In genomic region chrX:19810370-19810769, GRCh38 we compare ENCODE assay signal across 15 cellular contexts.
DNase-seq lines count a peak whose midpoint lies in the region; ATAC-seq and TF ChIP-seq lines count a peak whose summit lies in the region.
"Had no signal": no experiment of that assay in that cellular context is flagged by ENCODE, and none has a peak within 500 bp of the region (broad histone marks: within the 10 kb centered on the region; RNA-seq: fewer than 3 reads in every experiment).

No MANE protein-coding gene starts in this region.

- H4K20me1 ChIP-seq in OCI-LY7 (ENCODE audit: insufficient read depth, low read length): no peaks in the 10 kb centered on the region

- H3K4me2 ChIP-seq in OCI-LY7 (ENCODE audit: low read length): peak overlapping the region; percentile 74

- in situ Hi-C loops in brain microvascular endothelial cell (cut with HindIII; ENCODE audit: low pct_ligation_motif_present, low sequenced_read_pairs): no loop called here

- WGBS in spleen, 5 donors: 43 to 63% (median 45%) methylated on average over 2 of the region's 2 CpGs

- CTCF ChIA-PET in activated CD8-positive, alpha-beta memory T cell treated with anti-CD3 and anti-CD28 coated beads, Interleukin-2, amount 10 ng/mL, durations not matched to agents 7 days and 5 days (lab: Charles Lee): no interaction called here
- CTCF ChIA-PET in OCI-LY7 (lab: Charles Lee; ENCODE audit: unreplicated experiment): no interaction called here

- DNase-seq in activated CD8-positive, alpha-beta memory T cell treated with anti-CD3 and anti-CD28 coated beads, Interleukin-2, amount 10 ng/mL, durations not matched to agents 7 days and 5 days: no peak
- DNase-seq in activated CD8-positive, alpha-beta memory T cell treated with anti-CD3 and anti-CD28 coated beads, Interleukin-2, amount 50 U/mL, for 48 hours: no peak
- DNase-seq in OCI-LY7 (ENCODE audit: low spot score) (no peak), fibroblast of villous mesenchyme (ENCODE audit: low read depth) (peak; percentile 13), spleen (no peak), brain microvascular endothelial cell (no peak), cortex of kidney (lab: John Stamatoyannopoulos, UW) (no peak)
- DNase-seq: ACHN; activated naive CD4-positive, alpha-beta T cell treated with anti-CD3 and anti-CD28 coated beads, Interleukin-2, amount 50 U/mL, for 16 hours; hypothalamus; NCI-H187 treated with DMSO at 0.1 percent for 48 hours; NCI-H69 had no signal

- H3K4me1 ChIP-seq in OCI-LY7 (ENCODE audit: insufficient read depth, low read length, poor library complexity, severe bottlenecking) (peaks cover 97% of the 10 kb centered on the region), spleen (peaks cover 0 to 62% (median 26%) of the 10 kb centered on the region in 6 donors)
- H3K4me1 ChIP-seq: breast epithelium had no signal

- peaks cover 49% of the 10 kb centered on the region; the same call in 1 of the 2 replicates for H3K79me2 ChIP-seq in OCI-LY7 (ENCODE audit: insufficient read depth, low read depth, low read length)

- no peak for TF ChIP-seq CTCF in OCI-LY7 (conservative IDR thresholded peaks at IDR 0.05; ENCODE audit: low read length)
- TF ChIP-seq CTCF in fibroblast of villous mesenchyme (IDR thresholded peaks at IDR 0.05; ENCODE audit: insufficient read depth, low read depth, low read length): no peak
- TF ChIP-seq CTCF in spleen (IDR thresholded peaks at IDR 0.05 in 8 of 11, conservative IDR thresholded peaks at IDR 0.05 in 3 of 11): no peak
- no peak for TF ChIP-seq CTCF in brain microvascular endothelial cell (IDR thresholded peaks at IDR 0.05; ENCODE audit: low read depth, low read length, missing control alignments)

- H3K36me3 ChIP-seq in OCI-LY7 (ENCODE audit: insufficient read depth, low read length) (0 out of 2 replicates have a peak, but pooled peaks cover 9% of the 10 kb centered on the region), spleen (no peaks in the 10 kb centered on the region), brain microvascular endothelial cell (replicated peaks) (no peaks in the 10 kb centered on the region)
- H3K36me3 ChIP-seq: breast epithelium had no signal

- peaks cover 75% of the 10 kb centered on the region for H3K4me1 Mint-ChIP-seq in activated CD8-positive, alpha-beta memory T cell treated with anti-CD3 and anti-CD28 coated beads, Interleukin-2, amount 10 ng/mL, durations not matched to agents 7 days and 5 days

- H3K36me3 Mint-ChIP-seq in activated CD8-positive, alpha-beta memory T cell treated with anti-CD3 and anti-CD28 coated beads, Interleukin-2, amount 10 ng/mL, durations not matched to agents 7 days and 5 days: peaks cover 10% of the 10 kb centered on the region

- intact Hi-C loops in OCI-LY7 (cut with micrococcal nuclease; ENCODE audit: unreplicated experiment) (loop anchor here (2.0 to 5.0 kb wide), 3 partner anchors 33 to 76 kb away; partner anchors contain the start of gene SH3KBP1), spleen (cut with DNase I; ENCODE audit: low total_unique reads) (no loop called here)

- ATAC-seq in activated CD8-positive, alpha-beta memory T cell treated with anti-CD3 and anti-CD28 coated beads, Interleukin-2, amount 10 ng/mL, durations not matched to agents 7 days and 5 days: no peak
- ATAC-seq in GM18511 (IDR thresholded peaks at IDR 0.05; ENCODE audit: unreplicated experiment): no peak

- H3K9me3 Mint-ChIP-seq in activated CD8-positive, alpha-beta memory T cell treated with anti-CD3 and anti-CD28 coated beads, Interleukin-2, amount 10 ng/mL, durations not matched to agents 7 days and 5 days (ENCODE audit: low read depth): no peaks in the 10 kb centered on the region

- H3K27ac Mint-ChIP-seq in activated CD8-positive, alpha-beta memory T cell treated with anti-CD3 and anti-CD28 coated beads, Interleukin-2, amount 10 ng/mL, durations not matched to agents 7 days and 5 days: peak overlapping the region; percentile 36
- H3K27ac Mint-ChIP-seq: T-helper 1 cell treated with Interleukin-12 subunit alpha and Interleukin-12 subunit beta and Interleukin-4 antibody, amounts not matched to agents 30 μg/mL and 1 μg/mL, for 36 hours had no signal

- H3K4me3 Mint-ChIP-seq in activated CD8-positive, alpha-beta memory T cell treated with anti-CD3 and anti-CD28 coated beads, Interleukin-2, amount 10 ng/mL, durations not matched to agents 7 days and 5 days: no peak overlapping the region
- H3K4me3 Mint-ChIP-seq: T-helper 1 cell treated with Interleukin-12 subunit alpha and Interleukin-12 subunit beta and Interleukin-4 antibody, amounts not matched to agents 30 μg/mL and 1 μg/mL, for 36 hours had no signal

- TF ChIP-seq POLR2A in spleen (IDR thresholded peaks at IDR 0.05): no peak

- H3K9me2 ChIP-seq in OCI-LY7 (ENCODE audit: insufficient read depth, low read length): no peaks in the 10 kb centered on the region

- POLR2A ChIA-PET in OCI-LY7 (lab: Charles Lee): interaction anchor here (0.6 to 1.8 kb wide), 7 partner anchors 14 to 65 kb away, joined by 3 to 9 read pairs (median 4); no protein-coding TSS in a partner anchor

- BruUV-seq in OCI-LY7 (replicated peaks; lab: Mats Ljungman, UMichigan): no TSS peak

- peak overlapping the region; percentile 41 for H3K4me3 ChIP-seq in OCI-LY7 (ENCODE audit: low read depth, low read length, poor library complexity, severe bottlenecking)
- H3K4me3 ChIP-seq in fibroblast of villous mesenchyme (ENCODE audit: low read depth, low read length): no peak overlapping the region
- H3K4me3 ChIP-seq in spleen: no peak overlapping the region
- no peak overlapping the region for H3K4me3 ChIP-seq in brain microvascular endothelial cell (ENCODE audit: low read depth, low read length)
- H3K4me3 ChIP-seq: breast epithelium had no signal

- H3K27me3 ChIP-seq in spleen (replicated peaks in 1 of 7): no peaks in the 10 kb centered on the region
- no peaks in the 10 kb centered on the region for H3K27me3 ChIP-seq in brain microvascular endothelial cell (replicated peaks)

- peak overlapping the region; percentile 31; the same call in 1 of the 2 replicates for H2AFZ ChIP-seq in OCI-LY7 (ENCODE audit: low read length)

- H3K27me3 Mint-ChIP-seq in activated CD8-positive, alpha-beta memory T cell treated with anti-CD3 and anti-CD28 coated beads, Interleukin-2, amount 10 ng/mL, durations not matched to agents 7 days and 5 days: no peaks in the 10 kb centered on the region

- peak overlapping the region; percentile 77 for H3K27ac ChIP-seq in OCI-LY7 (ENCODE audit: low read depth, low read length, poor library complexity, severe bottlenecking)
- peak overlapping the region in 5 of 8 donors; percentile 9 to 70 (median 61) for H3K27ac ChIP-seq in spleen
- H3K27ac ChIP-seq in brain microvascular endothelial cell: no peak overlapping the region

- H3K9me3 ChIP-seq in OCI-LY7 (ENCODE audit: low read length): no peaks in the 10 kb centered on the region
- no peaks in the 10 kb centered on the region for H3K9me3 ChIP-seq in spleen
